9 cellular contexts compared by ENCODE assay signal in the genomic region with DNA sequence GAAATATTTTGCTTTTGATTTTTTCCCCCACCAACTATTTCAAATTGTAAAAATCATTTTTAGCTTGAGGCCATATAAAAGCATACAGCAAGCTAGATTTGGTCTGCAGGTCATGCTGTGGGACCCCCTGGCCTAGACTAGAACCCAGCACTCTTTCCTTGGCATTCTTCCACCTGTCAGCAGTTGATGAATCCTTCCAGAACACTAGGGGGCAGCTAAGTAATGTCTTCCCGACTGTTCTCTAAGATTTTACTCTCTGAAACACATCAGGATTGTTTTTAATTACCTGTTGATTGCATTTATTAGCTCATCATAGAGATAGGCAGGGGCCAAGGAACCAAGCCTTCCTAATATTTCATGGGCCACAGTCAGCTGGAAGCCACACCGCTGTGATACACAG.
DNase-seq lines count a peak whose midpoint lies in the region; ATAC-seq, FAIRE-seq and TF ChIP-seq lines count a peak whose summit lies in the region.
"Had no signal": no experiment of that assay in that cellular context is flagged by ENCODE, and none has a peak within 500 bp of the region (broad histone marks: within the 10 kb centered on the region; RNA-seq: fewer than 3 reads in every experiment).

No MANE protein-coding gene starts in this region.

- H3K9ac ChIP-seq in K562 (ENCODE audit: insufficient read depth in 1 of 2, low read depth in 2 of 2, low read length in 2 of 2): no peak overlapping the region

- H3K4me1 ChIP-seq in K562 (replicated peaks in 1 of 2; ENCODE audit: control insufficient read depth in 2 of 2, insufficient read depth in 2 of 2, low read length in 2 of 2): no peaks in the 10 kb centered on the region

- peak; percentile 2 to 32 (median 19); a peak in 2 of 6 replicates for TF ChIP-seq CTCF in K562 (IDR thresholded peaks at IDR 0.05 in 2 of 3, conservative IDR thresholded peaks at IDR 0.05 in 1 of 3; ENCODE audit: insufficient read depth in 2 of 3, low read depth in 1 of 3, low read length in 3 of 3)
- TF ChIP-seq CTCF in nephron progenitor cell (IDR thresholded peaks at IDR 0.05): peak; percentile 25

- H3K27me3 Mint-ChIP-seq in nephron progenitor cell (ENCODE audit: low read depth, poor library complexity): peaks cover 44% of the 10 kb centered on the region
- H3K27me3 Mint-ChIP-seq in naive thymus-derived CD8-positive, alpha-beta T cell: peaks cover 10 to 53% (median 21%) of the 10 kb centered on the region in 5 donors

- H3K36me3 Mint-ChIP-seq in nephron progenitor cell (ENCODE audit: low read depth): no peaks in the 10 kb centered on the region
- H3K36me3 Mint-ChIP-seq in naive thymus-derived CD8-positive, alpha-beta T cell: peaks cover 0 to 7% (median 0%) of the 10 kb centered on the region in 3 donors
- H3K36me3 Mint-ChIP-seq: immature natural killer cell had no signal

- no peak overlapping the region for H3K4me2 ChIP-seq in K562 (ENCODE audit: insufficient read depth, low read length)

- peaks cover 0 to 7% of the 10 kb centered on the region in 2 experiments; a peak in 2 of 5 replicates for H3K27me3 ChIP-seq in K562 (ENCODE audit: control insufficient read depth in 2 of 2, insufficient read depth in 2 of 2, low read length in 2 of 2)

- CTCF ChIA-PET in K562 (lab: Yijun Ruan, JAX; ENCODE audit: low intra/inter-chr PET ratio): no interaction called here

- H3K9me3 ChIP-seq in K562 (replicated peaks; ENCODE audit: control insufficient read depth, insufficient read depth, low read depth, low read length): no peaks in the 10 kb centered on the region

- peaks cover 14% of the 10 kb centered on the region for H3K9me3 Mint-ChIP-seq in nephron progenitor cell
- peaks cover 0 to 8% (median 3%) of the 10 kb centered on the region in 9 donors for H3K9me3 Mint-ChIP-seq in naive thymus-derived CD8-positive, alpha-beta T cell

- 0% methylated on average over 2 of the region's 2 CpGs for WGBS in K562 (ENCODE audit: insufficient coverage, low coverage, missing lambda C conversion rate)

- H3K4me3 ChIP-seq in K562: no peak overlapping the region
- H3K4me3 ChIP-seq: SK-N-MC had no signal

- no peak overlapping the region for H3K27ac ChIP-seq in K562 (ENCODE audit: extremely low read depth, low read depth, low read length)
- H3K27ac ChIP-seq: SK-N-MC had no signal

- TF ChIP-seq EP300 in Ishikawa (IDR thresholded peaks at IDR 0.05; ENCODE audit: borderline replicate concordance) (no peak), K562 (IDR thresholded peaks at IDR 0.05; ENCODE audit: low read length) (no peak)

- H3K79me2 ChIP-seq in K562 (ENCODE audit: control insufficient read depth, insufficient read depth, low read length): no peaks in the 10 kb centered on the region

- peaks cover 3% of the 10 kb centered on the region for H3K4me1 Mint-ChIP-seq in nephron progenitor cell
- H3K4me1 Mint-ChIP-seq in naive thymus-derived CD8-positive, alpha-beta T cell: no peaks in the 10 kb centered on the region
- H3K4me1 Mint-ChIP-seq: immature natural killer cell had no signal

- POLR2A ChIA-PET in K562 (lab: Yijun Ruan, JAX): interaction anchor here (1.1 kb wide), 1 partner anchor 10 kb away, joined by 4 read pairs; no protein-coding TSS in a partner anchor
- POLR2A ChIA-PET in naive thymus-derived CD8-positive, alpha-beta T cell (lab: Charles Lee): no interaction called here

- H3K36me3 ChIP-seq in K562 (ENCODE audit: control insufficient read depth, insufficient read depth, low read length): no peaks in the 10 kb centered on the region

- no peak overlapping the region for H3K27ac Mint-ChIP-seq in nephron progenitor cell
- H3K27ac Mint-ChIP-seq in naive thymus-derived CD8-positive, alpha-beta T cell: no peak overlapping the region
- H3K27ac Mint-ChIP-seq: immature natural killer cell had no signal

- no peak for FAIRE-seq in K562 (lab: Jason Lieb, UNC)

- H3K4me3 Mint-ChIP-seq in nephron progenitor cell: no peak overlapping the region
- H3K4me3 Mint-ChIP-seq in naive thymus-derived CD8-positive, alpha-beta T cell: no peak overlapping the region
- H3K4me3 Mint-ChIP-seq: immature natural killer cell had no signal

- no peak for TF ChIP-seq POLR2A in K562 (conservative IDR thresholded peaks at IDR 0.05)

- no TSS peak for BruUV-seq in K562 (replicated peaks; lab: Mats Ljungman, UMichigan)

- no peaks in the 10 kb centered on the region for H4K20me1 ChIP-seq in K562 (replicated peaks; ENCODE audit: control insufficient read depth, insufficient read depth, low read length)

- H2AFZ ChIP-seq in K562 (ENCODE audit: low read depth, low read length): no peak overlapping the region

- in situ Hi-C loops in K562 (cut with MboI): no loop called here

- intact Hi-C loops in K562 (cut with micrococcal nuclease): no loop called here

- TF ChIP-seq RAD21 in Ishikawa (IDR thresholded peaks at IDR 0.05; ENCODE audit: low read depth) (peak; percentile 29), K562 (CRISPR knock-in tag; conservative IDR thresholded peaks at IDR 0.05 in 1 of 2, IDR thresholded peaks at IDR 0.05 in 1 of 2) (peak in 1 of 2 experiments; percentile 20; a peak in 1 of 4 replicates)

- no peak for ATAC-seq in K562
- ATAC-seq in naive thymus-derived CD8-positive, alpha-beta T cell: no peak

- DNase-seq in GM03348 (ENCODE audit: low spot score) (peak; percentile 42), K562 (ENCODE audit: extremely low read depth in 1 of 4, low spot score in 3 of 4) (peak; percentile 2 to 8 (median 6)), nephron progenitor cell (no peak), mesenteric fat pad (ENCODE audit: low spot score) (no peak), GOT3 (lab: John Stamatoyannopoulos, UW) (no peak)
- DNase-seq in naive thymus-derived CD8-positive, alpha-beta T cell: no peak
- DNase-seq: immature natural killer cell had no signal

- no peaks in the 10 kb centered on the region for H3K9me1 ChIP-seq in K562 (ENCODE audit: control insufficient read depth, insufficient read depth, low read length)

TF ChIP-seq in Ishikawa, 13 proteins besides CTCF, POLR2A, EP300 and RAD21:
- 0 out of 2 replicates have a peak, but pooled peaks have one; percentile 14 for TF ChIP-seq NFIC (IDR thresholded peaks at IDR 0.05)
- TF ChIP-seq TEAD4 (IDR thresholded peaks at IDR 0.05): no peak

TF ChIP-seq in K562, 482 proteins besides CTCF, POLR2A, EP300 and RAD21:
- no peak for TF ChIP-seq TGIF2 (CRISPR knock-in tag; IDR thresholded peaks at IDR 0.05)
- TF ChIP-seq, protein P1, sequence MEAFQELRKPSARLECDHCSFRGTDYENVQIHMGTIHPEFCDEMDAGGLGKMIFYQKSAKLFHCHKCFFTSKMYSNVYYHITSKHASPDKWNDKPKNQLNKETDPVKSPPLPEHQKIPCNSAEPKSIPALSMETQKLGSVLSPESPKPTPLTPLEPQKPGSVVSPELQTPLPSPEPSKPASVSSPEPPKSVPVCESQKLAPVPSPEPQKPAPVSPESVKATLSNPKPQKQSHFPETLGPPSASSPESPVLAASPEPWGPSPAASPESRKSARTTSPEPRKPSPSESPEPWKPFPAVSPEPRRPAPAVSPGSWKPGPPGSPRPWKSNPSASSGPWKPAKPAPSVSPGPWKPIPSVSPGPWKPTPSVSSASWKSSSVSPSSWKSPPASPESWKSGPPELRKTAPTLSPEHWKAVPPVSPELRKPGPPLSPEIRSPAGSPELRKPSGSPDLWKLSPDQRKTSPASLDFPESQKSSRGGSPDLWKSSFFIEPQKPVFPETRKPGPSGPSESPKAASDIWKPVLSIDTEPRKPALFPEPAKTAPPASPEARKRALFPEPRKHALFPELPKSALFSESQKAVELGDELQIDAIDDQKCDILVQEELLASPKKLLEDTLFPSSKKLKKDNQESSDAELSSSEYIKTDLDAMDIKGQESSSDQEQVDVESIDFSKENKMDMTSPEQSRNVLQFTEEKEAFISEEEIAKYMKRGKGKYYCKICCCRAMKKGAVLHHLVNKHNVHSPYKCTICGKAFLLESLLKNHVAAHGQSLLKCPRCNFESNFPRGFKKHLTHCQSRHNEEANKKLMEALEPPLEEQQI (IDR thresholded peaks at IDR 0.05): no peak
- TF ChIP-seq NFIC (IDR thresholded peaks at IDR 0.05): peak; percentile 62
- TF ChIP-seq, protein P2, sequence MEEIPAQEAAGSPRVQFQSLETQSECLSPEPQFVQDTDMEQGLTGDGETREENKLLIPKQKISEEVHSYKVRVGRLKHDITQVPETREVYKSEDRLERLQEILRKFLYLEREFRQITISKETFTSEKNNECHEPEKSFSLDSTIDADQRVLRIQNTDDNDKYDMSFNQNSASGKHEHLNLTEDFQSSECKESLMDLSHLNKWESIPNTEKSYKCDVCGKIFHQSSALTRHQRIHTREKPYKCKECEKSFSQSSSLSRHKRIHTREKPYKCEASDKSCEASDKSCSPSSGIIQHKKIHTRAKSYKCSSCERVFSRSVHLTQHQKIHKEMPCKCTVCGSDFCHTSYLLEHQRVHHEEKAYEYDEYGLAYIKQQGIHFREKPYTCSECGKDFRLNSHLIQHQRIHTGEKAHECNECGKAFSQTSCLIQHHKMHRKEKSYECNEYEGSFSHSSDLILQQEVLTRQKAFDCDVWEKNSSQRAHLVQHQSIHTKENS (CRISPR knock-in tag; IDR thresholded peaks at IDR 0.05): no peak
- no peak for TF ChIP-seq ZKSCAN1 (IDR thresholded peaks at IDR 0.05; ENCODE audit: low read depth, low read length)
- TF ChIP-seq, protein P3, sequence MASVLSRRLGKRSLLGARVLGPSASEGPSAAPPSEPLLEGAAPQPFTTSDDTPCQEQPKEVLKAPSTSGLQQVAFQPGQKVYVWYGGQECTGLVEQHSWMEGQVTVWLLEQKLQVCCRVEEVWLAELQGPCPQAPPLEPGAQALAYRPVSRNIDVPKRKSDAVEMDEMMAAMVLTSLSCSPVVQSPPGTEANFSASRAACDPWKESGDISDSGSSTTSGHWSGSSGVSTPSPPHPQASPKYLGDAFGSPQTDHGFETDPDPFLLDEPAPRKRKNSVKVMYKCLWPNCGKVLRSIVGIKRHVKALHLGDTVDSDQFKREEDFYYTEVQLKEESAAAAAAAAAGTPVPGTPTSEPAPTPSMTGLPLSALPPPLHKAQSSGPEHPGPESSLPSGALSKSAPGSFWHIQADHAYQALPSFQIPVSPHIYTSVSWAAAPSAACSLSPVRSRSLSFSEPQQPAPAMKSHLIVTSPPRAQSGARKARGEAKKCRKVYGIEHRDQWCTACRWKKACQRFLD (CRISPR knock-in tag; IDR thresholded peaks at IDR 0.05): no peak
- no peak for TF ChIP-seq NONO (IDR thresholded peaks at IDR 0.05; ENCODE audit: low read depth in 2 of 2, low read length in 1 of 2)
TF ChIP-seq in K562: peak in this region for 1.

Comparison
In these comparisons a context has a peak if more than half of its experiments do, and no peak if none do; other contexts are left out.
1. DNase-seq: peak in GM03348 (single experiment) and K562 (4 of 4); none in nephron progenitor cell (single experiment), mesenteric fat pad (single experiment), naive thymus-derived CD8-positive, alpha-beta T cell (0 of 10) and GOT3 (single experiment).